ENCODE assay signal across 25 cellular contexts in genomic region chr9:125987420-125987819, GRCh38.
DNase-seq lines count a peak whose midpoint lies in the region; ATAC-seq, FAIRE-seq and TF ChIP-seq lines count a peak whose summit lies in the region.
"Had no signal": no experiment of that assay in that cellular context is flagged by ENCODE, and none has a peak within 500 bp of the region (broad histone marks: within the 10 kb centered on the region; RNA-seq: fewer than 3 reads in every experiment).

No MANE protein-coding gene starts in this region.

- POLR2A ChIA-PET in H1 (lab: Charles Lee; ENCODE audit: partially characterized antibody) = no interaction called here

- H3K4me2 ChIP-seq in H1 (ENCODE audit: insufficient read depth in 1 of 2, low read depth in 2 of 2, low read length in 2 of 2) = no peak overlapping the region
- H3K4me2 ChIP-seq: KMS-11, PC-9 had no signal

- CTCF ChIA-PET in H1 (lab: Charles Lee; ENCODE audit: partially characterized antibody) = interaction anchor here (0.6 kb wide), 1 partner anchor 176 kb away, joined by 4 read pairs; no protein-coding TSS in a partner anchor

- H4K91ac ChIP-seq in H1 (replicated peaks; ENCODE audit: insufficient read length, low read length) = no peak overlapping the region

- H2BK120ac ChIP-seq in H1 (replicated peaks; ENCODE audit: low read depth, low read length) = no peak overlapping the region

- no peak overlapping the region for H3K9ac ChIP-seq in H1 (replicated peaks in 1 of 4; ENCODE audit: extremely low read depth in 1 of 4, low read depth in 3 of 4, low read length in 3 of 4)
- H3K9ac ChIP-seq: KMS-11 had no signal

- H2BK5ac ChIP-seq in H1 (ENCODE audit: low read depth, low read length) = no peak overlapping the region

- H3K79me2 ChIP-seq in H1 (ENCODE audit: control insufficient read depth in 1 of 2, insufficient read depth in 2 of 2, low read length in 2 of 2) = no peaks in the 10 kb centered on the region

- H3K27ac ChIP-seq in H1 (ENCODE audit: low read depth, low read length) (no peak overlapping the region), suprapubic skin (no peak overlapping the region)
- H3K27ac ChIP-seq: C4-2B, KMS-11, PC-9 had no signal

- TF ChIP-seq CTCF in H1 (IDR thresholded peaks at IDR 0.05; ENCODE audit: control extremely low read depth in 1 of 3, insufficient read depth in 1 of 3, low read depth in 1 of 3, low read length in 3 of 3) = no peak
- TF ChIP-seq CTCF in suprapubic skin (IDR thresholded peaks at IDR 0.05) = no peak

- H2AK5ac ChIP-seq in H1 (ENCODE audit: low read depth, low read length) = no peak overlapping the region

- H2BK12ac ChIP-seq in H1 (ENCODE audit: low read depth, low read length) = no peak overlapping the region

- no peak overlapping the region for H4K8ac ChIP-seq in H1 (ENCODE audit: extremely low read depth, insufficient read depth, low read length)

- DNase-seq in activated T-cell treated with anti-CD3 and anti-CD28 coated beads, Interleukin-2, amount 50 U/mL, for 24 hours = peak; percentile 8
- no peak for DNase-seq in activated T-cell treated with anti-CD3 and anti-CD28 coated beads, Interleukin-2, amount 50 U/mL, for 72 hours
- peak in 1 of 2 experiments; percentile 16 for DNase-seq in H1 (ENCODE audit: low read depth in 1 of 2, low spot score in 2 of 2)
- peak; percentile 53 for DNase-seq in mesenteric fat pad (ENCODE audit: low spot score)
- DNase-seq in suprapubic skin (ENCODE audit: low spot score in 2 of 2) = peak; percentile 14 to 59
- DNase-seq in NCI-H510A (lab: John Stamatoyannopoulos, UW) = no peak
- no peak for DNase-seq in stimulated activated CD4-positive, alpha-beta T cell treated with anti-CD3 and anti-CD28 coated beads, Interleukin-15, amount 100 ng/mL, for 24 hours
- DNase-seq: DMS53, GDM1, H9, HFFc6, NCI-H1092 treated with DMSO at 0.1 percent for 48 hours, NCI-H1436 treated with DMSO at 0.1 percent for 48 hours, NCI-H2029, NCI-H2227 treated with DMSO at 0.1 percent for 48 hours, NCI-H510A treated with DMSO at 0.1 percent for 48 hours, NCI-H748 treated with DMSO at 0.1 percent for 48 hours, PC-9, RPMI8226, SHP77 had no signal

- no peaks in the 10 kb centered on the region for H3K4me1 Mint-ChIP-seq in activated T-cell treated with anti-CD3 and anti-CD28 coated beads, Interleukin-2, amount 50 U/mL, for 24 hours (ENCODE audit: low read depth)
- no peaks in the 10 kb centered on the region for H3K4me1 Mint-ChIP-seq in activated T-cell treated with anti-CD3 and anti-CD28 coated beads, Interleukin-2, amount 50 U/mL, for 72 hours (ENCODE audit: low read depth)

- H3K36me3 Mint-ChIP-seq in activated T-cell treated with anti-CD3 and anti-CD28 coated beads, Interleukin-2, amount 50 U/mL, for 24 hours (ENCODE audit: low read depth) = no peaks in the 10 kb centered on the region
- no peaks in the 10 kb centered on the region for H3K36me3 Mint-ChIP-seq in activated T-cell treated with anti-CD3 and anti-CD28 coated beads, Interleukin-2, amount 50 U/mL, for 72 hours (ENCODE audit: insufficient read depth in 2 of 2)

- TF ChIP-seq POLR2A in H1 (IDR thresholded peaks at IDR 0.05; ENCODE audit: control extremely low read depth in 1 of 2, low read depth in 2 of 2, low read length in 2 of 2) = no peak
- no peak for TF ChIP-seq POLR2A in suprapubic skin (IDR thresholded peaks at IDR 0.05)

- peaks cover 7% of the 10 kb centered on the region; the same call in 1 of the 2 replicates for H3K23me2 ChIP-seq in H1 (ENCODE audit: low read depth, low read length)

- H3K4me1 ChIP-seq in H1 (replicated peaks in 1 of 4; ENCODE audit: control insufficient read depth in 3 of 4, insufficient read depth in 4 of 4, low read length in 3 of 4) (no peaks in the 10 kb centered on the region), suprapubic skin (no peaks in the 10 kb centered on the region)

- no peak overlapping the region for H3K18ac ChIP-seq in H1 (ENCODE audit: extremely low read depth, low read length)

- H3K27me3 Mint-ChIP-seq in activated T-cell treated with anti-CD3 and anti-CD28 coated beads, Interleukin-2, amount 50 U/mL, for 24 hours = peaks cover 16% of the 10 kb centered on the region
- peaks cover 1% of the 10 kb centered on the region for H3K27me3 Mint-ChIP-seq in activated T-cell treated with anti-CD3 and anti-CD28 coated beads, Interleukin-2, amount 50 U/mL, for 72 hours (ENCODE audit: low read depth)

- no peak overlapping the region for H4K5ac ChIP-seq in H1 (ENCODE audit: insufficient read length, low read depth, low read length)

- no peaks in the 10 kb centered on the region for H3K9me3 Mint-ChIP-seq in activated T-cell treated with anti-CD3 and anti-CD28 coated beads, Interleukin-2, amount 50 U/mL, for 24 hours
- H3K9me3 Mint-ChIP-seq in activated T-cell treated with anti-CD3 and anti-CD28 coated beads, Interleukin-2, amount 50 U/mL, for 72 hours = peaks cover 3 to 5% of the 10 kb centered on the region in 2 donors
- H3K9me3 Mint-ChIP-seq: HFFc6 had no signal

- ATAC-seq in activated T-cell treated with anti-CD3 and anti-CD28 coated beads, Interleukin-2, amount 50 U/mL, for 72 hours (replicated peaks in 1 of 2) = no peak
- no peak for ATAC-seq in HG02571 (IDR thresholded peaks at IDR 0.05; ENCODE audit: unreplicated experiment)

- H3K4me3 Mint-ChIP-seq in activated T-cell treated with anti-CD3 and anti-CD28 coated beads, Interleukin-2, amount 50 U/mL, for 24 hours = no peak overlapping the region
- no peak overlapping the region for H3K4me3 Mint-ChIP-seq in activated T-cell treated with anti-CD3 and anti-CD28 coated beads, Interleukin-2, amount 50 U/mL, for 72 hours
- H3K4me3 Mint-ChIP-seq: H9, HFFc6 had no signal

- H2AFZ ChIP-seq in H1 (ENCODE audit: low read length) = no peak overlapping the region
- H2AFZ ChIP-seq: PC-9 had no signal

- H3K36me3 ChIP-seq in H1 (ENCODE audit: control insufficient read depth in 2 of 4, insufficient read depth in 4 of 4, low read length in 3 of 4) = no peaks in the 10 kb centered on the region
- H3K36me3 ChIP-seq in suprapubic skin = no peaks in the 10 kb centered on the region

- H3K27ac Mint-ChIP-seq in activated T-cell treated with anti-CD3 and anti-CD28 coated beads, Interleukin-2, amount 50 U/mL, for 24 hours = no peak overlapping the region
- no peak overlapping the region for H3K27ac Mint-ChIP-seq in activated T-cell treated with anti-CD3 and anti-CD28 coated beads, Interleukin-2, amount 50 U/mL, for 72 hours
- H3K27ac Mint-ChIP-seq: HFFc6 had no signal

- no peaks in the 10 kb centered on the region for H3K79me1 ChIP-seq in H1 (ENCODE audit: low read depth, low read length)

- no peak overlapping the region for H3K23ac ChIP-seq in H1 (ENCODE audit: insufficient read length)

- H3K4ac ChIP-seq in H1 (replicated peaks; ENCODE audit: insufficient read length, low read depth, low read length) = no peak overlapping the region

- FAIRE-seq in H1 (lab: Jason Lieb, UNC) = no peak
- FAIRE-seq: A204.1, D721Med had no signal

- no peak for TF ChIP-seq RAD21 in H1 (IDR thresholded peaks at IDR 0.05 in 1 of 2, conservative IDR thresholded peaks at IDR 0.05 in 1 of 2; ENCODE audit: low read depth in 2 of 2, low read length in 2 of 2)

- H3K9me3 ChIP-seq in H1 (ENCODE audit: insufficient read depth in 2 of 2, low read depth in 1 of 2, low read length in 1 of 2) = no peaks in the 10 kb centered on the region
- H3K9me3 ChIP-seq in suprapubic skin = no peaks in the 10 kb centered on the region

- no peak overlapping the region for H3K4me3 ChIP-seq in H1 (ENCODE audit: extremely low read depth in 1 of 4, insufficient read depth in 2 of 4, low read depth in 3 of 4, low read length in 4 of 4)
- no peak overlapping the region for H3K4me3 ChIP-seq in suprapubic skin
- H3K4me3 ChIP-seq: PC-9 had no signal

- H3K56ac ChIP-seq in H1 (replicated peaks; ENCODE audit: insufficient read length, low read depth, low read length) = no peak overlapping the region

- 87% methylated on average over 5 of the region's 5 CpGs; no CpG with 5 or more reads in 1 of the 2 experiments for WGBS in H1 (ENCODE audit: extremely low coverage in 1 of 2, insufficient coverage in 1 of 2, insufficient read length in 1 of 2, insufficient replicate concordance in 2 of 2, low coverage in 1 of 2, low lambda C conversion rate in 2 of 2, missing lambda C conversion rate in 1 of 2), 2 experiments
- WGBS in suprapubic skin = 81% methylated on average over 4 of the region's 5 CpGs

- no peak overlapping the region for H2BK15ac ChIP-seq in H1 (ENCODE audit: low read length)

- no peaks in the 10 kb centered on the region; a peak in 1 of 7 replicates for H3K27me3 ChIP-seq in H1 (replicated peaks in 1 of 4; ENCODE audit: control insufficient read depth in 3 of 4, extremely low read depth in 1 of 4, insufficient read depth in 3 of 4, low read length in 3 of 4)
- H3K27me3 ChIP-seq in suprapubic skin = no peaks in the 10 kb centered on the region

- H3K14ac ChIP-seq in H1 (ENCODE audit: insufficient read length) = no peak overlapping the region

- H4K20me1 ChIP-seq in H1 (replicated peaks in 1 of 2; ENCODE audit: control insufficient read depth in 1 of 2, insufficient read depth in 2 of 2, low read length in 2 of 2) = peaks cover 0 to 3% of the 10 kb centered on the region in 2 experiments

- no peak for TF ChIP-seq EP300 in H1 (IDR thresholded peaks at IDR 0.05; ENCODE audit: borderline replicate concordance in 1 of 2, low read depth in 2 of 2, low read length in 2 of 2)
- no peak for TF ChIP-seq EP300 in suprapubic skin (IDR thresholded peaks at IDR 0.05)

- no peak overlapping the region for H2BK20ac ChIP-seq in H1 (ENCODE audit: low read length)

TF ChIP-seq in H1, 55 proteins besides CTCF, POLR2A, EP300 and RAD21:
- TF ChIP-seq CHD2 (IDR thresholded peaks at IDR 0.05; ENCODE audit: low read length) (no peak), HDAC2 (IDR thresholded peaks at IDR 0.05; ENCODE audit: borderline replicate concordance in 1 of 2, low read depth in 2 of 2, low read length in 2 of 2) (0 out of 4 replicates have a peak, but pooled peaks of 1 of the 2 experiments have one; percentile 36), EZH2 (IDR thresholded peaks at IDR 0.05; ENCODE audit: low read depth, low read length, severe bottlenecking) (no peak), KDM1A (IDR thresholded peaks at IDR 0.05; ENCODE audit: borderline replicate concordance, low read length) (peak; percentile 83; the same call in 1 of the 2 replicates)
TF ChIP-seq in H1: peak in this region for 2.

Comparison
In these comparisons a context has a peak if more than half of its experiments do, and no peak if none do; other contexts are left out.
1. DNase-seq: peak in activated T-cell treated with anti-CD3 and anti-CD28 coated beads, Interleukin-2, amount 50 U/mL, for 24 hours (single experiment), mesenteric fat pad (single experiment) and suprapubic skin (2 of 2); none in activated T-cell treated with anti-CD3 and anti-CD28 coated beads, Interleukin-2, amount 50 U/mL, for 72 hours (0 of 2), NCI-H510A (single experiment) and stimulated activated CD4-positive, alpha-beta T cell treated with anti-CD3 and anti-CD28 coated beads, Interleukin-15, amount 100 ng/mL, for 24 hours (single experiment).